ENCODE assay signal across 9 cellular contexts in genomic region chr9:134381671-134382505, GRCh38. TPM values are rescaled to one million over a fixed set of nuclear protein-coding genes. Genes with fewer than 3 reads are reported as not detected.
DNase-seq lines count a peak whose midpoint lies in the region; ATAC-seq and TF ChIP-seq lines count a peak whose summit lies in the region.
"Had no signal": no experiment of that assay in that cellular context is flagged by ENCODE, and none has a peak within 500 bp of the region (broad histone marks: within the 10 kb centered on the region; RNA-seq: fewer than 3 reads in every experiment).

No MANE protein-coding gene starts in this region.

- no peaks in the 10 kb centered on the region for H3K9me3 ChIP-seq in gastroesophageal sphincter
- H3K9me3 ChIP-seq: ovary had no signal

- WGBS in gastroesophageal sphincter (ENCODE audit: low coverage in 1 of 2), 2 donors: no CpG with 5 or more reads among the region's 21 CpGs

- H3K27me3 ChIP-seq in gastroesophageal sphincter: no peaks in the 10 kb centered on the region
- H3K27me3 ChIP-seq: ovary had no signal

- no peak for DNase-seq in activated CD4-positive, CD25-positive, alpha-beta regulatory T cell treated with anti-CD3 and anti-CD28 coated beads, Interleukin-2, amount 50 U/mL, for 72 hours
- DNase-seq in activated CD4-positive, alpha-beta T cell treated with anti-CD3 and anti-CD28 coated beads, Interleukin-2, amount 50 U/mL, for 48 hours: peak; percentile 31 to 42
- peak; percentile 43 to 72 for DNase-seq in stimulated activated effector memory CD8-positive, alpha-beta T cell treated with anti-CD3 and anti-CD28 coated beads, Interleukin-12 subunit alpha, Interleukin-12 subunit beta, amount 100 ng/mL, for 72 hours (ENCODE audit: low spot score in 2 of 2)
- DNase-seq in NCI-H146 treated with DMSO at 0.1 percent for 48 hours (lab: John Stamatoyannopoulos, UW; ENCODE audit: unreplicated experiment) (no peak), SK-N-DZ (ENCODE audit: low spot score) (no peak)

- no peaks in the 10 kb centered on the region for H3K9me3 Mint-ChIP-seq in stimulated activated effector memory CD8-positive, alpha-beta T cell treated with anti-CD3 and anti-CD28 coated beads, Interleukin-12 subunit alpha, Interleukin-12 subunit beta, amount 100 ng/mL, for 72 hours

- peak in 2 of 4 experiments; percentile 29 to 31 for TF ChIP-seq CTCF in gastroesophageal sphincter (IDR thresholded peaks at IDR 0.05)

- no peak overlapping the region for H3K4me3 ChIP-seq in gastroesophageal sphincter
- H3K4me3 ChIP-seq: ovary had no signal

- peak; percentile 55 to 63 for ATAC-seq in activated CD4-positive, CD25-positive, alpha-beta regulatory T cell treated with anti-CD3 and anti-CD28 coated beads, Interleukin-2, amount 50 U/mL, for 24 hours
- peak; percentile 21 for ATAC-seq in gastroesophageal sphincter
- peak; percentile 73 for ATAC-seq in stimulated activated effector memory CD8-positive, alpha-beta T cell treated with anti-CD3 and anti-CD28 coated beads, Interleukin-12 subunit alpha, Interleukin-12 subunit beta, amount 100 ng/mL, for 72 hours
- no peak for ATAC-seq in GM18867 (IDR thresholded peaks at IDR 0.05; ENCODE audit: unreplicated experiment)

- H3K27ac ChIP-seq in gastroesophageal sphincter: peak overlapping the region in 2 of 4 donors; percentile 36 to 79
- H3K27ac ChIP-seq: ovary had no signal

- peaks cover 5 to 100% (median 91%) of the 10 kb centered on the region in 3 donors for H3K4me1 ChIP-seq in gastroesophageal sphincter

- H3K4me1 Mint-ChIP-seq in stimulated activated effector memory CD8-positive, alpha-beta T cell treated with anti-CD3 and anti-CD28 coated beads, Interleukin-12 subunit alpha, Interleukin-12 subunit beta, amount 100 ng/mL, for 72 hours: peaks cover 37% of the 10 kb centered on the region

- no peak for TF ChIP-seq EP300 in gastroesophageal sphincter (IDR thresholded peaks at IDR 0.05)

- peak overlapping the region; percentile 92 for H3K27ac Mint-ChIP-seq in stimulated activated effector memory CD8-positive, alpha-beta T cell treated with anti-CD3 and anti-CD28 coated beads, Interleukin-12 subunit alpha, Interleukin-12 subunit beta, amount 100 ng/mL, for 72 hours

- peaks cover 5% of the 10 kb centered on the region for H3K36me3 Mint-ChIP-seq in stimulated activated effector memory CD8-positive, alpha-beta T cell treated with anti-CD3 and anti-CD28 coated beads, Interleukin-12 subunit alpha, Interleukin-12 subunit beta, amount 100 ng/mL, for 72 hours

- H3K36me3 ChIP-seq in gastroesophageal sphincter: no peaks in the 10 kb centered on the region
- H3K36me3 ChIP-seq: ovary had no signal

- H3K4me3 Mint-ChIP-seq in stimulated activated effector memory CD8-positive, alpha-beta T cell treated with anti-CD3 and anti-CD28 coated beads, Interleukin-12 subunit alpha, Interleukin-12 subunit beta, amount 100 ng/mL, for 72 hours: peak overlapping the region; percentile 74

- no peak for TF ChIP-seq POLR2A in gastroesophageal sphincter (IDR thresholded peaks at IDR 0.05)

RNA-seq across cellular contexts. Expression of gene RXRA, which starts 55.6 kb away (rescaled TPM):
- total RNA-seq in gastroesophageal sphincter: 10 to 100 TPM; 45.1 to 78.9 (median 55.3) TPM
- polyA plus RNA-seq in SK-N-DZ (2014; cell fraction: cytosol; rRNA removed): 4.3 and 5.7 TPM in 2 replicates
- polyA plus RNA-seq in SK-N-DZ (2014; cell fraction: nucleus; rRNA removed): 3.2 and 3.3 TPM in 2 replicates

Comparison
In these comparisons a context has a peak if more than half of its experiments do, and no peak if none do; other contexts are left out.
1. DNase-seq: peak in activated CD4-positive, alpha-beta T cell treated with anti-CD3 and anti-CD28 coated beads, Interleukin-2, amount 50 U/mL, for 48 hours (2 of 2) and stimulated activated effector memory CD8-positive, alpha-beta T cell treated with anti-CD3 and anti-CD28 coated beads, Interleukin-12 subunit alpha, Interleukin-12 subunit beta, amount 100 ng/mL, for 72 hours (2 of 2); none in activated CD4-positive, CD25-positive, alpha-beta regulatory T cell treated with anti-CD3 and anti-CD28 coated beads, Interleukin-2, amount 50 U/mL, for 72 hours (single experiment), NCI-H146 treated with DMSO at 0.1 percent for 48 hours (single experiment) and SK-N-DZ (single experiment).